In genomic region chr4:163161536-163162205, GRCh38 we compare ENCODE assay signal across 13 cellular contexts. TPM values are rescaled to one million over a fixed set of nuclear protein-coding genes. Genes with fewer than 3 reads are reported as not detected.
DNase-seq lines count a peak whose midpoint lies in the region; ATAC-seq and TF ChIP-seq lines count a peak whose summit lies in the region.
"Had no signal": no experiment of that assay in that cellular context is flagged by ENCODE, and none has a peak within 500 bp of the region (broad histone marks: within the 10 kb centered on the region; RNA-seq: fewer than 3 reads in every experiment).

No MANE protein-coding gene starts in this region.

- H3K27ac Mint-ChIP-seq in CD4-positive, CD25-positive, alpha-beta regulatory T cell, result peak overlapping the region; percentile 9 to 63 (median 60)

- H3K27me3 ChIP-seq in CD4-positive, CD25-positive, alpha-beta regulatory T cell (ENCODE audit: control insufficient read depth, insufficient read depth, low read length), result no peaks in the 10 kb centered on the region
- H3K27me3 ChIP-seq: esophagus squamous epithelium, vagina had no signal

- no peak for ATAC-seq in CD4-positive, CD25-positive, alpha-beta regulatory T cell (ENCODE audit: low read depth in 2 of 2)
- ATAC-seq in GM21360 (IDR thresholded peaks at IDR 0.05; ENCODE audit: unreplicated experiment), result no peak
- ATAC-seq in GM21717 (IDR thresholded peaks at IDR 0.05; ENCODE audit: unreplicated experiment), result no peak

- no peak for DNase-seq in CD4-positive, CD25-positive, alpha-beta regulatory T cell
- DNase-seq in HS-5 (ENCODE audit: low read depth) (peak; percentile 56), cardiac fibroblast (ENCODE audit: low read depth in 2 of 2) (peak; percentile 55 to 80), non-pigmented ciliary epithelial cell (ENCODE audit: low read depth) (peak; percentile 95), SK-N-DZ (ENCODE audit: low spot score) (no peak), coronary artery (ENCODE audit: low spot score) (no peak)
- DNase-seq: DMS79, esophagus squamous epithelium, Karpas-422, mesendoderm had no signal

- H3K9me3 ChIP-seq in CD4-positive, CD25-positive, alpha-beta regulatory T cell (ENCODE audit: control insufficient read depth in 2 of 2, low read length in 2 of 2), result no peaks in the 10 kb centered on the region
- H3K9me3 ChIP-seq: esophagus squamous epithelium, vagina had no signal

- H3K27ac ChIP-seq in CD4-positive, CD25-positive, alpha-beta regulatory T cell (ENCODE audit: insufficient read depth, low read length, poor library complexity, severe bottlenecking), result no peak overlapping the region
- H3K27ac ChIP-seq in coronary artery, result no peak overlapping the region
- H3K27ac ChIP-seq: esophagus squamous epithelium, vagina had no signal

- peaks cover 25% of the 10 kb centered on the region for H3K36me3 ChIP-seq in CD4-positive, CD25-positive, alpha-beta regulatory T cell (ENCODE audit: control insufficient read depth, insufficient read depth, low read length)

- H3K27me3 Mint-ChIP-seq in CD4-positive, CD25-positive, alpha-beta regulatory T cell, result no peaks in the 10 kb centered on the region

- H3K4me1 Mint-ChIP-seq in CD4-positive, CD25-positive, alpha-beta regulatory T cell, result peaks cover 39 to 74% (median 51%) of the 10 kb centered on the region in 4 donors

- H3K4me3 Mint-ChIP-seq in CD4-positive, CD25-positive, alpha-beta regulatory T cell, result peak overlapping the region in 2 of 4 donors; percentile 0 to 65

- peaks cover 47% of the 10 kb centered on the region for H3K36me3 Mint-ChIP-seq in CD4-positive, CD25-positive, alpha-beta regulatory T cell

- H3K9me3 Mint-ChIP-seq in CD4-positive, CD25-positive, alpha-beta regulatory T cell, result no peaks in the 10 kb centered on the region

- peaks cover 25% of the 10 kb centered on the region for H3K4me1 ChIP-seq in CD4-positive, CD25-positive, alpha-beta regulatory T cell (ENCODE audit: control insufficient read depth, insufficient read depth, low read length, poor library complexity, severe bottlenecking)

- no peak overlapping the region for H3K4me3 ChIP-seq in CD4-positive, CD25-positive, alpha-beta regulatory T cell (ENCODE audit: low read depth, low read length)
- H3K4me3 ChIP-seq in cardiac fibroblast (replicated peaks in 1 of 2; ENCODE audit: low read depth in 2 of 2, low read length in 2 of 2) (no peak overlapping the region), coronary artery (no peak overlapping the region)
- H3K4me3 ChIP-seq: esophagus squamous epithelium, vagina had no signal

- TF ChIP-seq CTCF in cardiac fibroblast (IDR thresholded peaks at IDR 0.05; ENCODE audit: low read depth, low read length) (no peak), coronary artery (IDR thresholded peaks at IDR 0.05) (no peak)

RNA-seq across cellular contexts. Expression of gene NAF1, which starts 5.0 kb away (rescaled TPM):
- 55.2 TPM for total RNA-seq in CD4-positive, CD25-positive, alpha-beta regulatory T cell
- 1 to 10 TPM; 2.1 to 5.3 (median 2.5) TPM for polyA plus RNA-seq in CD4-positive, CD25-positive, alpha-beta regulatory T cell
- polyA plus RNA-seq in SK-N-DZ (2014; cell fraction: cytosol; rRNA removed), result 7.9 and 10.8 TPM in 2 replicates
- polyA plus RNA-seq in SK-N-DZ (2014; cell fraction: nucleus; rRNA removed), result 5.9 and 9.5 TPM in 2 replicates

Comparison
In these comparisons a context has a peak if more than half of its experiments do, and no peak if none do; other contexts are left out.
1. DNase-seq: peak in HS-5 (single experiment), cardiac fibroblast (2 of 2) and non-pigmented ciliary epithelial cell (single experiment); none in CD4-positive, CD25-positive, alpha-beta regulatory T cell (0 of 3), SK-N-DZ (single experiment) and coronary artery (single experiment).